9 cellular contexts compared by ENCODE assay signal in genomic region chr1:178310685-178311105, GRCh38.
DNase-seq lines count a peak whose midpoint lies in the region; ATAC-seq and TF ChIP-seq lines count a peak whose summit lies in the region.
"Had no signal": no experiment of that assay in that cellular context is flagged by ENCODE, and none has a peak within 500 bp of the region (broad histone marks: within the 10 kb centered on the region; RNA-seq: fewer than 3 reads in every experiment).

No MANE protein-coding gene starts in this region.

- intact Hi-C loops in heart right ventricle (cut with DNase I): loop anchor here in 7 of 10 donors (2.0 to 5.0 kb wide), 4 partner anchors 152 to 222 kb away; no protein-coding TSS in a partner anchor

- H3K4me3 ChIP-seq in BJ (ENCODE audit: low read depth, low read length): no peak overlapping the region
- H3K4me3 ChIP-seq in heart right ventricle: no peak overlapping the region
- no peak overlapping the region for H3K4me3 ChIP-seq in retinal pigment epithelial cell (ENCODE audit: low read length)

- ATAC-seq in GM18867 (IDR thresholded peaks at IDR 0.05; ENCODE audit: unreplicated experiment) (peak; percentile 84), HG03342 (IDR thresholded peaks at IDR 0.05; ENCODE audit: unreplicated experiment) (peak; percentile 88), WTC11 (peak; percentile 88), heart right ventricle (peak; percentile 42 to 93 (median 86)), GM18873 (IDR thresholded peaks at IDR 0.05; ENCODE audit: low FRiP score, unreplicated experiment) (no peak)

- peaks cover 6% of the 10 kb centered on the region for H3K9me3 Mint-ChIP-seq in WTC11

- POLR2A ChIA-PET in BJ (lab: Charles Lee) (interaction anchor here (0.6 kb wide), 1 partner anchor 226 kb away, joined by 4 read pairs; no protein-coding TSS in a partner anchor), WTC11 (lab: Charles Lee) (no interaction called here)

- H3K27me3 Mint-ChIP-seq in WTC11 (ENCODE audit: low read depth): no peaks in the 10 kb centered on the region

- TF ChIP-seq CTCF in BJ (IDR thresholded peaks at IDR 0.05; ENCODE audit: insufficient read depth, low read depth, low read length): peak; percentile 66
- TF ChIP-seq CTCF in WTC11 (IDR thresholded peaks at IDR 0.05): peak; percentile 59; the same call in 1 of the 2 replicates
- peak; percentile 57 to 85 (median 77) for TF ChIP-seq CTCF in heart right ventricle (IDR thresholded peaks at IDR 0.05)
- peak; percentile 62 for TF ChIP-seq CTCF in retinal pigment epithelial cell (conservative IDR thresholded peaks at IDR 0.05; ENCODE audit: low read depth, low read length)

- peak overlapping the region in 1 of 10 donors; percentile 28 for H3K27ac ChIP-seq in heart right ventricle

- H3K27ac Mint-ChIP-seq in WTC11: peak overlapping the region; percentile 73; the same call in 1 of the 2 replicates

- WGBS in heart right ventricle, 2 donors: 0 to 2% methylated on average over 1 of the region's 1 CpG

- DNase-seq in BJ (ENCODE audit: low read depth) (peak; percentile 46), NCI-H2227 (lab: John Stamatoyannopoulos, UW; ENCODE audit: unreplicated experiment) (peak; percentile 88), WTC11 (ENCODE audit: low spot score) (no peak), heart right ventricle (no peak), retinal pigment epithelial cell (ENCODE audit: low read depth) (peak; percentile 33)

- H3K4me1 ChIP-seq in heart right ventricle: peaks cover 0 to 27% (median 10%) of the 10 kb centered on the region in 9 donors

- H3K4me1 Mint-ChIP-seq in WTC11: peaks cover 16% of the 10 kb centered on the region
- H3K4me1 Mint-ChIP-seq: IgD-negative memory B cell had no signal

- H3K9me3 ChIP-seq in heart right ventricle: no peaks in the 10 kb centered on the region

- CTCF ChIA-PET in BJ (lab: Yijun Ruan, JAX) (interaction anchor here (0.6 to 7.8 kb wide), 26 partner anchors 11 to 696 kb away, joined by 3 to 111 read pairs (median 4); no protein-coding TSS in a partner anchor), WTC11 (lab: Charles Lee) (interaction anchor here (0.6 to 4.3 kb wide), 25 partner anchors 9 to 1280 kb away, joined by 3 to 48 read pairs (median 4); no protein-coding TSS in a partner anchor)

- peaks cover 2% of the 10 kb centered on the region for H3K36me3 Mint-ChIP-seq in WTC11
- H3K36me3 Mint-ChIP-seq: IgD-negative memory B cell had no signal

- H3K36me3 ChIP-seq in BJ (ENCODE audit: control insufficient read depth, insufficient read depth, low read length): no peaks in the 10 kb centered on the region
- no peaks in the 10 kb centered on the region for H3K36me3 ChIP-seq in heart right ventricle

- H3K4me3 Mint-ChIP-seq in WTC11: no peak overlapping the region

- H3K27me3 ChIP-seq in BJ (ENCODE audit: control insufficient read depth, insufficient read depth, low read length) (no peaks in the 10 kb centered on the region), heart right ventricle (no peaks in the 10 kb centered on the region)

TF ChIP-seq in WTC11, 78 proteins besides CTCF, POLR2A, EP300 and RAD21:
- TF ChIP-seq FOXK1 (CRISPR knock-in tag; IDR thresholded peaks at IDR 0.05): no peak
- no peak for TF ChIP-seq JAZF1 (CRISPR knock-in tag; IDR thresholded peaks at IDR 0.05)
- no peak for TF ChIP-seq ZNF425 (CRISPR knock-in tag; conservative IDR thresholded peaks at IDR 0.05)
- TF ChIP-seq ZBTB43 (CRISPR knock-in tag; IDR thresholded peaks at IDR 0.05): no peak
- TF ChIP-seq ZNF423 (CRISPR knock-in tag; IDR thresholded peaks at IDR 0.05): no peak
- TF ChIP-seq GABPB1 (CRISPR knock-in tag; IDR thresholded peaks at IDR 0.05): no peak

Comparison
In these comparisons a context has a peak if more than half of its experiments do, and no peak if none do; other contexts are left out.
1. DNase-seq: peak in BJ (single experiment), NCI-H2227 (single experiment) and retinal pigment epithelial cell (single experiment); none in WTC11 (single experiment) and heart right ventricle (0 of 2).
2. Peak in every context shown above with its lines, with median percentiles within 50 percentile points of each other: CTCF ChIP-seq.